In the genomic region with DNA sequence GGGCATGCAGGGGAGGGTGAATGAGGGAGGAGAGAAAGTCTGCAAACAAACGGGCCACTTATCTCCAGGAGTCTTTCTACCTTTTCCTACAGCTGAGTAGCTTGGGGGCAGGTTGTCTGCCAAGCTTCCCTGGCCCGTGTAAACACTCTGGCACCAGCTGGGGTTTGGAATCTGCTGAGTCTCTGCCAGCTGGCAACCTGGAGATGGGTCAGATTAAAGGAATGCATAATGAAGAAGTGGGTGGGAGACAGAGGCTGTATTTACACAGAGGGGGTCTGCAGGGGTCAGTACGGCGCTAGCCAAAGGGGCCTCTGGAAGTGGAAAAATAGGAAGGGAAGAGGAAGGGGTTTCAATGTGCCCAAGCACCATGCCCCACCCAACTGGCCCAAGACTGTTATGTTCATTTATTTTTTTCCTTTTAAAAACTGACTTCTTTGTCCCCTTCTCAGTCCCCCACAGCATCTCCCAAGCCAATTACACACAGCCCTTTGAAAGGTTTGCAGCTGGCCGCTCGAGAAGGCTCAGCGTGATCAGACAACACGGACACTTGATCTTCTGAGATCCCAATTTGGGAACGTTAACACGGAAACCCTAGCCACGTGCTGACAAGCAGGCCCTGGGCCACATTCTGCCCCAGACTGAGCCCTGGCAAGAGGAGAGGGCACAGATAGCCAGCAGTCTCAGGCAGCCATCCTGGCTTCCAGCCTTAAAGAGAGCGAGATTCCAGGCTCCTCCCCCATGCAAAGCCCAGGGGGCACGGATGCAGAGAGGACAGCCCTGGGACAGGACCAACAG, we compare ENCODE assay signal across 1 cellular context.
TF ChIP-seq lines count a peak whose summit lies in the region.

No MANE protein-coding gene starts in this region.

TF ChIP-seq in SK-N-SH, 30 proteins besides CTCF, POLR2A, EP300 and RAD21 (continued from another document):
- TF ChIP-seq USF1 (IDR thresholded peaks at IDR 0.05; ENCODE audit: borderline replicate concordance, low read depth), result no peak
- no peak for TF ChIP-seq NRF1 (IDR thresholded peaks at IDR 0.05; ENCODE audit: low read depth, low read length)
- TF ChIP-seq EZH2phosphoT487 (IDR thresholded peaks at IDR 0.05; ENCODE audit: borderline replicate concordance, low read depth), result no peak
- TF ChIP-seq, protein P1, sequence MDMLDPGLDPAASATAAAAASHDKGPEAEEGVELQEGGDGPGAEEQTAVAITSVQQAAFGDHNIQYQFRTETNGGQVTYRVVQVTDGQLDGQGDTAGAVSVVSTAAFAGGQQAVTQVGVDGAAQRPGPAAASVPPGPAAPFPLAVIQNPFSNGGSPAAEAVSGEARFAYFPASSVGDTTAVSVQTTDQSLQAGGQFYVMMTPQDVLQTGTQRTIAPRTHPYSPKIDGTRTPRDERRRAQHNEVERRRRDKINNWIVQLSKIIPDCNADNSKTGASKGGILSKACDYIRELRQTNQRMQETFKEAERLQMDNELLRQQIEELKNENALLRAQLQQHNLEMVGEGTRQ (IDR thresholded peaks at IDR 0.05; ENCODE audit: borderline replicate concordance, low read depth, low read length), result no peak
- TF ChIP-seq FOXM1 (IDR thresholded peaks at IDR 0.05; ENCODE audit: low read depth), result 0 out of 2 replicates have a peak, but pooled peaks have one; percentile 25
- TF ChIP-seq NFIC (IDR thresholded peaks at IDR 0.05; ENCODE audit: borderline replicate concordance), result peak; percentile 99
- TF ChIP-seq PBX3 (IDR thresholded peaks at IDR 0.05), result peak; percentile 83
- TF ChIP-seq, protein P2, sequence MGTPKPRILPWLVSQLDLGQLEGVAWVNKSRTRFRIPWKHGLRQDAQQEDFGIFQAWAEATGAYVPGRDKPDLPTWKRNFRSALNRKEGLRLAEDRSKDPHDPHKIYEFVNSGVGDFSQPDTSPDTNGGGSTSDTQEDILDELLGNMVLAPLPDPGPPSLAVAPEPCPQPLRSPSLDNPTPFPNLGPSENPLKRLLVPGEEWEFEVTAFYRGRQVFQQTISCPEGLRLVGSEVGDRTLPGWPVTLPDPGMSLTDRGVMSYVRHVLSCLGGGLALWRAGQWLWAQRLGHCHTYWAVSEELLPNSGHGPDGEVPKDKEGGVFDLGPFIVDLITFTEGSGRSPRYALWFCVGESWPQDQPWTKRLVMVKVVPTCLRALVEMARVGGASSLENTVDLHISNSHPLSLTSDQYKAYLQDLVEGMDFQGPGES (IDR thresholded peaks at IDR 0.05; ENCODE audit: low read depth, low read length), result no peak
- TF ChIP-seq RFX5 (IDR thresholded peaks at IDR 0.05; ENCODE audit: low read length), result no peak
